In the genomic region with DNA sequence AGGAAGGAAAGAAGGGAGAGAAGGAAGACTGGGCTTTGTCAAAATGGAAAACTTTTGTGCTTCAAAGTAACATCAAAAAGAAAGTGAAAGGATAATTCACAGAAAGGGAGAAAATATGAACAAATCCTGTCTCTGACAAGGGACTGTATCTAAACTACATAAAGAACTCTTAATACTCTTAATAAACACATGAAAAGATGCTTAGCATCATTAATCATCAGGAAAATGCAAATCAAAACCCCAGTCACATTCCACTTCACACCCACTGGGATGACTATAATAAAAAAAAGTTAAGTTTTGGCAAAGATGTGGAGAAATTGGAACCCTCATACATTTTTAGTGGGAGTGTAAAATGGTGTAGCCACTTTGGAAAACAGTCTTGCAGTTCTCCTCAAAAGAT, we compare ENCODE assay signal across 21 cellular contexts. TPM values are rescaled to one million over a fixed set of nuclear protein-coding genes. Genes with fewer than 3 reads are reported as not detected.
A peak's percentile ranks its signal among the peaks of the same experiment; 100 is the strongest.
DNase-seq lines count a peak whose midpoint lies in the region; ATAC-seq, FAIRE-seq and TF ChIP-seq lines count a peak whose summit lies in the region.
"Had no signal": no experiment of that assay in that cellular context is flagged by ENCODE, and none has a peak within 500 bp of the region (broad histone marks: within the 10 kb centered on the region; RNA-seq: fewer than 3 reads in every experiment).

No MANE protein-coding gene starts in this region.

- no peak for TF ChIP-seq EP300 in ovary (IDR thresholded peaks at IDR 0.05)

- no peaks in the 10 kb centered on the region for H3K79me2 ChIP-seq in endothelial cell of umbilical vein (ENCODE audit: control insufficient read depth, insufficient read depth, low read length)

- no peak overlapping the region for H3K4me3 ChIP-seq in endothelial cell of umbilical vein (replicated peaks in 1 of 3; ENCODE audit: insufficient read depth in 1 of 3, low read depth in 1 of 3, low read length in 3 of 3)
- no peak overlapping the region for H3K4me3 ChIP-seq in neutrophil (ENCODE audit: low read depth in 1 of 2, low read length in 1 of 2)
- no peak overlapping the region for H3K4me3 ChIP-seq in ovary
- H3K4me3 ChIP-seq: thoracic aorta had no signal

- CTCF ChIA-PET in endothelial cell of umbilical vein (lab: Charles Lee): interaction anchor here (1.3 kb wide), 1 partner anchor 246 kb away, joined by 4 read pairs; no protein-coding TSS in a partner anchor

- H4K20me1 ChIP-seq in endothelial cell of umbilical vein (replicated peaks; ENCODE audit: control insufficient read depth, extremely low read depth, insufficient read depth, low read length): no peaks in the 10 kb centered on the region

- peaks cover 4% of the 10 kb centered on the region for H3K36me3 Mint-ChIP-seq in activated T-helper 1 cell treated with anti-CD3 and anti-CD28 coated beads, Interleukin-12 subunit alpha, Interleukin-12 subunit beta, Interleukin-2, Interleukin-4 antibody, amounts not matched to agents 30 ng/mL and 10 ng/mL and 1 ng/mL, durations not matched to agents 14 hours and 24 hours and 36 hours (ENCODE audit: low read depth)

- TF ChIP-seq POLR2A in endothelial cell of umbilical vein (IDR thresholded peaks at IDR 0.05; ENCODE audit: low read depth, low read length) (no peak), ovary (IDR thresholded peaks at IDR 0.05) (no peak)

- H3K36me3 ChIP-seq in endothelial cell of umbilical vein (ENCODE audit: control insufficient read depth in 2 of 2, extremely low read depth in 1 of 2, insufficient read depth in 2 of 2, low read length in 2 of 2) (no peaks in the 10 kb centered on the region), neutrophil (no peaks in the 10 kb centered on the region), ovary (no peaks in the 10 kb centered on the region)
- H3K36me3 ChIP-seq: thoracic aorta had no signal

- H3K9me3 Mint-ChIP-seq in activated T-helper 1 cell treated with anti-CD3 and anti-CD28 coated beads, Interleukin-12 subunit alpha, Interleukin-12 subunit beta, Interleukin-2, Interleukin-4 antibody, amounts not matched to agents 30 ng/mL and 10 ng/mL and 1 ng/mL, durations not matched to agents 14 hours and 24 hours and 36 hours: no peaks in the 10 kb centered on the region
- H3K9me3 Mint-ChIP-seq: brain; T-helper 1 cell treated with Interleukin-12 subunit alpha and Interleukin-12 subunit beta and Interleukin-4 antibody, amounts not matched to agents 30 μg/mL and 1 μg/mL, for 36 hours had no signal

- H3K9me1 ChIP-seq in endothelial cell of umbilical vein (replicated peaks; ENCODE audit: control insufficient read depth, extremely low read depth, insufficient read depth, low read length): no peaks in the 10 kb centered on the region

- no peaks in the 10 kb centered on the region for H3K9me3 ChIP-seq in endothelial cell of umbilical vein (replicated peaks; ENCODE audit: control insufficient read depth, insufficient read depth, low read length)
- no peaks in the 10 kb centered on the region for H3K9me3 ChIP-seq in neutrophil
- no peaks in the 10 kb centered on the region for H3K9me3 ChIP-seq in ovary
- H3K9me3 ChIP-seq: thoracic aorta had no signal

- H3K27me3 ChIP-seq in endothelial cell of umbilical vein (ENCODE audit: control insufficient read depth in 2 of 2, insufficient read depth in 2 of 2, low read length in 2 of 2) (no peaks in the 10 kb centered on the region), neutrophil (no peaks in the 10 kb centered on the region), ovary (no peaks in the 10 kb centered on the region)

- POLR2A ChIA-PET in endothelial cell of umbilical vein (lab: Charles Lee): no interaction called here

- no peak overlapping the region for H3K27ac Mint-ChIP-seq in activated T-helper 1 cell treated with anti-CD3 and anti-CD28 coated beads, Interleukin-12 subunit alpha, Interleukin-12 subunit beta, Interleukin-2, Interleukin-4 antibody, amounts not matched to agents 30 ng/mL and 10 ng/mL and 1 ng/mL, durations not matched to agents 14 hours and 24 hours and 36 hours
- H3K27ac Mint-ChIP-seq: T-helper 1 cell treated with Interleukin-12 subunit alpha and Interleukin-12 subunit beta and Interleukin-4 antibody, amounts not matched to agents 30 μg/mL and 1 μg/mL, for 36 hours had no signal

- no peak for ATAC-seq in HG03280 (IDR thresholded peaks at IDR 0.05; ENCODE audit: unreplicated experiment)
- ATAC-seq: left lobe of liver had no signal

- H3K4me1 Mint-ChIP-seq in activated T-helper 1 cell treated with anti-CD3 and anti-CD28 coated beads, Interleukin-12 subunit alpha, Interleukin-12 subunit beta, Interleukin-2, Interleukin-4 antibody, amounts not matched to agents 30 ng/mL and 10 ng/mL and 1 ng/mL, durations not matched to agents 14 hours and 24 hours and 36 hours (ENCODE audit: low read depth): peaks cover 8% of the 10 kb centered on the region

- H3K9ac ChIP-seq in endothelial cell of umbilical vein (replicated peaks; ENCODE audit: extremely low read depth, insufficient read depth, low read length): no peak overlapping the region

- FAIRE-seq in endothelial cell of umbilical vein (lab: Jason Lieb, UNC): peak; percentile 38
- FAIRE-seq: D721Med, G401.6, small intestine had no signal

- H3K4me2 ChIP-seq in endothelial cell of umbilical vein (ENCODE audit: insufficient read depth, low read length): no peak overlapping the region

- H2AFZ ChIP-seq in endothelial cell of umbilical vein (ENCODE audit: low read depth, low read length): no peak overlapping the region

- DNase-seq in EH (ENCODE audit: low read depth): peak; percentile 57
- DNase-seq in OCI-M1 (lab: John Stamatoyannopoulos, UW): peak; percentile 31
- no peak for DNase-seq in endothelial cell of umbilical vein (ENCODE audit: low read depth, low spot score)
- no peak for DNase-seq in activated T-helper 1 cell treated with anti-CD3 and anti-CD28 coated beads, Interleukin-12 subunit alpha, Interleukin-12 subunit beta, Interleukin-2, Interleukin-4 antibody, amounts not matched to agents 30 ng/mL and 10 ng/mL and 1 ng/mL, durations not matched to agents 14 hours and 24 hours and 36 hours (ENCODE audit: low spot score)
- no peak for DNase-seq in ovary
- DNase-seq in mesenteric fat pad (ENCODE audit: low spot score): no peak
- DNase-seq: activated naive CD4-positive, alpha-beta T cell; dermis blood vessel endothelial cell; NCI-H1417; NCI-H2171; NCI-H69; small intestine; stimulated activated CD8-positive, alpha-beta memory T cell treated with anti-CD3 and anti-CD28 coated beads, Interleukin-4, amount 100 ng/mL, for 48 hours had no signal

- BruUV-seq in endothelial cell of umbilical vein (replicated peaks; lab: Mats Ljungman, UMichigan): no TSS peak

- intact Hi-C loops in endothelial cell of umbilical vein (cut with micrococcal nuclease): no loop called here
- intact Hi-C loops in activated T-helper 1 cell treated with anti-CD3 and anti-CD28 coated beads, Interleukin-12 subunit alpha, Interleukin-12 subunit beta, Interleukin-2, Interleukin-4 antibody, amounts not matched to agents 30 ng/mL and 10 ng/mL and 1 ng/mL, durations not matched to agents 14 hours and 24 hours and 36 hours (cut with micrococcal nuclease): no loop called here
- intact Hi-C loops in ovary (cut with DNase I): loop anchor here in 1 of 4 donors (10.0 kb wide), 1 partner anchor 383 kb away; no protein-coding TSS in a partner anchor

- TF ChIP-seq CTCF in endothelial cell of umbilical vein (IDR thresholded peaks at IDR 0.05; ENCODE audit: extremely low read depth in 1 of 2, insufficient read depth in 1 of 2, low read depth in 1 of 2, low read length in 2 of 2): no peak
- no peak for TF ChIP-seq CTCF in neutrophil (IDR thresholded peaks at IDR 0.05)
- no peak for TF ChIP-seq CTCF in ovary (IDR thresholded peaks at IDR 0.05)

- H3K27me3 Mint-ChIP-seq in activated T-helper 1 cell treated with anti-CD3 and anti-CD28 coated beads, Interleukin-12 subunit alpha, Interleukin-12 subunit beta, Interleukin-2, Interleukin-4 antibody, amounts not matched to agents 30 ng/mL and 10 ng/mL and 1 ng/mL, durations not matched to agents 14 hours and 24 hours and 36 hours (ENCODE audit: insufficient read depth): no peaks in the 10 kb centered on the region
- H3K27me3 Mint-ChIP-seq: brain had no signal

- H3K4me1 ChIP-seq in endothelial cell of umbilical vein (ENCODE audit: control insufficient read depth, extremely low read depth, insufficient read depth, low read length) (no peaks in the 10 kb centered on the region), neutrophil (ENCODE audit: control insufficient read depth in 1 of 2, insufficient read depth in 1 of 2, low read depth in 1 of 2, low read length in 1 of 2) (peaks cover 46 to 60% of the 10 kb centered on the region in 2 experiments), ovary (ENCODE audit: insufficient read depth) (peaks cover 5% of the 10 kb centered on the region)

- no peak overlapping the region for H3K4me3 Mint-ChIP-seq in activated T-helper 1 cell treated with anti-CD3 and anti-CD28 coated beads, Interleukin-12 subunit alpha, Interleukin-12 subunit beta, Interleukin-2, Interleukin-4 antibody, amounts not matched to agents 30 ng/mL and 10 ng/mL and 1 ng/mL, durations not matched to agents 14 hours and 24 hours and 36 hours
- H3K4me3 Mint-ChIP-seq: brain; T-helper 1 cell treated with Interleukin-12 subunit alpha and Interleukin-12 subunit beta and Interleukin-4 antibody, amounts not matched to agents 30 μg/mL and 1 μg/mL, for 36 hours had no signal

- dilution Hi-C loops in endothelial cell of umbilical vein (cut with MboI; ENCODE audit: extremely low pct_ligation_motif_present, low sequenced_read_pairs): no loop called here

- H3K27ac ChIP-seq in endothelial cell of umbilical vein (ENCODE audit: insufficient read depth, low read depth, low read length) (no peak overlapping the region), neutrophil (peak overlapping the region; percentile 21), ovary (peak overlapping the region in 1 of 2 donors; percentile 40)

TF ChIP-seq in endothelial cell of umbilical vein, 7 proteins besides CTCF, POLR2A, EP300 and RAD21 (continues in another document):
- TF ChIP-seq EZH2 (IDR thresholded peaks at IDR 0.05; ENCODE audit: borderline replicate concordance, low read depth, low read length, severe bottlenecking): no peak

RNA-seq across cellular contexts. Expression of gene ZFP36L2, which starts 11.8 kb away (rescaled TPM):
- total RNA-seq in endothelial cell of umbilical vein (73.4 and 75.9 TPM in 2 replicates), ovary (100 to 1,000 TPM; 115 to 369 (median 254) TPM), mesenteric fat pad (237 TPM)
- polyA plus RNA-seq in endothelial cell of umbilical vein (13.2 and 14.5 TPM in 2 replicates), ovary (100 to 1,000 TPM; 162 to 169 TPM)
- polyA plus RNA-seq in endothelial cell of umbilical vein (2011; cell fraction: cytosol; rRNA removed): 10.2 and 12.1 TPM in 2 replicates
- polyA plus RNA-seq in endothelial cell of umbilical vein (2011; cell fraction: nucleus; rRNA removed): 15.6 and 20.8 TPM in 2 replicates
- 28.9 and 35.9 TPM in 2 replicates for polyA plus RNA-seq in endothelial cell of umbilical vein (2012)
- 6.9 and 10.8 TPM in 2 replicates for polyA minus RNA-seq in endothelial cell of umbilical vein
- polyA minus RNA-seq in endothelial cell of umbilical vein (2011; cell fraction: cytosol; rRNA and poly(A)+ RNA removed): 20.3 TPM
- 11.7 and 17.1 TPM in 2 replicates for polyA minus RNA-seq in endothelial cell of umbilical vein (2011; cell fraction: nucleus; rRNA and poly(A)+ RNA removed)
- total RNA-seq in activated T-helper 1 cell treated with anti-CD3 and anti-CD28 coated beads, Interleukin-12 subunit alpha, Interleukin-12 subunit beta, Interleukin-2, Interleukin-4 antibody, amounts not matched to agents 30 ng/mL and 10 ng/mL and 1 ng/mL, durations not matched to agents 14 hours and 24 hours and 36 hours: 92.3 TPM in 2 replicates

Comparison
In these comparisons a context has a peak if more than half of its experiments do, and no peak if none do; other contexts are left out.
1. DNase-seq: peak in EH (single experiment) and OCI-M1 (single experiment); none in endothelial cell of umbilical vein (single experiment), activated T-helper 1 cell treated with anti-CD3 and anti-CD28 coated beads, Interleukin-12 subunit alpha, Interleukin-12 subunit beta, Interleukin-2, Interleukin-4 antibody, amounts not matched to agents 30 ng/mL and 10 ng/mL and 1 ng/mL, durations not matched to agents 14 hours and 24 hours and 36 hours (single experiment), ovary (0 of 5) and mesenteric fat pad (single experiment).